17 cellular contexts compared by ENCODE assay signal in genomic region chr2:54531558-54531957, GRCh38.
DNase-seq lines count a peak whose midpoint lies in the region; ATAC-seq and TF ChIP-seq lines count a peak whose summit lies in the region.
"Had no signal": no experiment of that assay in that cellular context is flagged by ENCODE, and none has a peak within 500 bp of the region (broad histone marks: within the 10 kb centered on the region; RNA-seq: fewer than 3 reads in every experiment).

No MANE protein-coding gene starts in this region.

- H3K27me3 ChIP-seq in ACC112 (ENCODE audit: insufficient read depth, low read length) (no peaks in the 10 kb centered on the region), liver (ENCODE audit: control insufficient read depth in 4 of 4, insufficient read depth in 4 of 4, low read length in 3 of 4) (no peaks in the 10 kb centered on the region)
- H3K27me3 ChIP-seq: ascending aorta, tibial artery had no signal

- no peak for TF ChIP-seq CTCF in choroid plexus epithelial cell (conservative IDR thresholded peaks at IDR 0.05; ENCODE audit: low read depth, low read length)
- no peak for TF ChIP-seq CTCF in liver (IDR thresholded peaks at IDR 0.05; ENCODE audit: low read depth, low read length, missing input control)

- ATAC-seq in GM19035 (IDR thresholded peaks at IDR 0.05; ENCODE audit: unreplicated experiment) = no peak
- ATAC-seq: naive thymus-derived CD8-positive, alpha-beta T cell; T-cell had no signal

- H3K4me1 ChIP-seq in ACC112 (ENCODE audit: control insufficient read depth, insufficient read depth, low read length, unreplicated experiment) (peaks cover 31% of the 10 kb centered on the region), liver (ENCODE audit: control insufficient read depth in 4 of 4, insufficient read depth in 4 of 4, low read length in 3 of 4) (peaks cover 5 to 18% (median 11%) of the 10 kb centered on the region in 4 donors)

- H3K4me3 ChIP-seq in ACC112 (ENCODE audit: low read depth, low read length) (peak overlapping the region; percentile 16; the same call in 1 of the 2 replicates), choroid plexus epithelial cell (ENCODE audit: low read depth, low read length) (no peak overlapping the region), liver (ENCODE audit: low read depth in 1 of 3, low read length in 3 of 3) (no peak overlapping the region)
- H3K4me3 ChIP-seq: ascending aorta, HAP-1, skin epidermis, tibial artery had no signal

- peak overlapping the region in 1 of 2 donors; percentile 62 for H3K9ac ChIP-seq in liver (ENCODE audit: low read depth in 1 of 2, low read length in 2 of 2)

- TF ChIP-seq RAD21 in liver (IDR thresholded peaks at IDR 0.05) = no peak

- peak overlapping the region; percentile 94 for H3K27ac ChIP-seq in ACC112 (ENCODE audit: low read depth, low read length)
- peak overlapping the region; percentile 75 to 90 for H3K27ac ChIP-seq in liver (ENCODE audit: low read depth in 1 of 2, low read length in 2 of 2)
- H3K27ac ChIP-seq: tibial artery had no signal

- H3K79me2 ChIP-seq in ACC112 (ENCODE audit: control insufficient read depth, insufficient read depth, low read length, unreplicated experiment) = peaks cover 55% of the 10 kb centered on the region

- 76% methylated on average over 5 of the region's 5 CpGs for WGBS in liver

- DNase-seq in NCI-H226 = peak; percentile 68
- peak; percentile 85 for DNase-seq in choroid plexus epithelial cell (ENCODE audit: low read depth)
- no peak for DNase-seq in occipital lobe (lab: John Stamatoyannopoulos, UW)
- no peak for DNase-seq in activated gamma-delta T cell treated with Interleukin-2 at 50 U/mL for 16 hours
- no peak for DNase-seq in NCI-H82 treated with DMSO at 0.1 percent for 48 hours (lab: John Stamatoyannopoulos, UW; ENCODE audit: unreplicated experiment)
- DNase-seq: activated CD4-positive, alpha-beta T cell treated with anti-CD3 and anti-CD28 coated beads for 48 hours; activated T-cell treated with anti-CD3 and anti-CD28 coated beads, Interleukin-2, amount 50 U/mL, for 48 hours; DMS 273 treated with DMSO at 0.1 percent for 48 hours; naive thymus-derived CD8-positive, alpha-beta T cell; T-cell; tibial artery had no signal

- peaks cover 30% of the 10 kb centered on the region for H3K36me3 ChIP-seq in ACC112 (ENCODE audit: insufficient read depth, low read length)
- H3K36me3 ChIP-seq in liver (ENCODE audit: control insufficient read depth in 4 of 4, insufficient read depth in 3 of 4, low read depth in 1 of 4, low read length in 3 of 4) = peaks cover 0 to 14% (median 0%) of the 10 kb centered on the region in 4 donors

- no peaks in the 10 kb centered on the region for H3K9me3 ChIP-seq in liver (ENCODE audit: control insufficient read depth in 4 of 4, low read length in 3 of 4)
- H3K9me3 ChIP-seq: ascending aorta, HAP-1, tibial artery had no signal

- peak overlapping the region; percentile 11 for H2AFZ ChIP-seq in ACC112 (ENCODE audit: low read length, unreplicated experiment)

TF ChIP-seq in liver, 16 proteins besides CTCF, POLR2A, EP300 and RAD21:
- no peak for TF ChIP-seq SP1 (IDR thresholded peaks at IDR 0.05)
- no peak for TF ChIP-seq ZBTB33 (IDR thresholded peaks at IDR 0.05)
- TF ChIP-seq MAX (IDR thresholded peaks at IDR 0.05) = no peak
- no peak for TF ChIP-seq EGR1 (IDR thresholded peaks at IDR 0.05; ENCODE audit: low read depth in 2 of 2)
- TF ChIP-seq HNF4A (conservative IDR thresholded peaks at IDR 0.05) = no peak
- TF ChIP-seq JUND (IDR thresholded peaks at IDR 0.05) = no peak
- no peak for TF ChIP-seq HNF4G (IDR thresholded peaks at IDR 0.05)
- TF ChIP-seq FOXA1 (IDR thresholded peaks at IDR 0.05) = no peak
- no peak for TF ChIP-seq RXRA (IDR thresholded peaks at IDR 0.05)
- no peak for TF ChIP-seq REST (IDR thresholded peaks at IDR 0.05)
- TF ChIP-seq NR2F2 (IDR thresholded peaks at IDR 0.05) = no peak
- no peak for TF ChIP-seq TAF1 (conservative IDR thresholded peaks at IDR 0.05)
- no peak for TF ChIP-seq YY1 (IDR thresholded peaks at IDR 0.05)
- TF ChIP-seq ATF3 (IDR thresholded peaks at IDR 0.05) = no peak
- no peak for TF ChIP-seq GABPA (IDR thresholded peaks at IDR 0.05 in 1 of 2, conservative IDR thresholded peaks at IDR 0.05 in 1 of 2)
- TF ChIP-seq FOXA2 (IDR thresholded peaks at IDR 0.05) = no peak

Comparison
In these comparisons a context has a peak if more than half of its experiments do, and no peak if none do; other contexts are left out.
1. DNase-seq: peak in NCI-H226 (single experiment) and choroid plexus epithelial cell (single experiment); none in occipital lobe (single experiment), activated gamma-delta T cell treated with Interleukin-2 at 50 U/mL for 16 hours (single experiment) and NCI-H82 treated with DMSO at 0.1 percent for 48 hours (single experiment).